Comparison of ENCODE assay signal across 17 cellular contexts in the genomic region with DNA sequence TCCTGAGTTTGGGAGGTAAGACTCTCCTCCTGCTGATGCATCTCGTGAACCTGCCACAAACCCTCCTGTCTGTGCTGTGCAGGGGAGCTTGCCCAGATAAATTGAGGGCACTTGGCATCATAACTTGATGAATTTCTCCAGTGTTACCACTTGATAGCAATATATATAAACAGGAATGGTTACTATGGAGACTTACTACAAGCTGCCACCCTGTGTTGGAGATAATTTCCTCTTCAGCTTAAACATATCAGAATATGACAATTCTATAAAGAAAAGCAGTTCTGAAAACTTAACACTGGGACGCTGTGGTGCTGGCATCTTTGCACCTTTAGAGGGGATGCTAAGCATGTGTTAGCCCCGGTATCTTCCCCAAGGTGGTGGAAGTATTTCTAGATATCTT.
"Had no signal": no experiment of that assay in that cellular context is flagged by ENCODE, and none has a peak within 500 bp of the region (broad histone marks: within the 10 kb centered on the region; RNA-seq: fewer than 3 reads in every experiment).

No MANE protein-coding gene starts in this region.

- H3K4me1 Mint-ChIP-seq: activated CD8-positive, alpha-beta memory T cell treated with anti-CD3 and anti-CD28 coated beads, Interleukin-2, amount 10 ng/mL, durations not matched to agents 7 days and 5 days had no signal

- H3K27me3 Mint-ChIP-seq: activated CD8-positive, alpha-beta memory T cell treated with anti-CD3 and anti-CD28 coated beads, Interleukin-2, amount 10 ng/mL, durations not matched to agents 7 days and 5 days had no signal

- H3K4me1 ChIP-seq: right atrium auricular region had no signal

- H3K27me3 ChIP-seq: gastrocnemius medialis, right atrium auricular region, tibial artery, vagina had no signal

- H3K4me3 Mint-ChIP-seq: activated CD8-positive, alpha-beta memory T cell treated with anti-CD3 and anti-CD28 coated beads, Interleukin-2, amount 10 ng/mL, durations not matched to agents 7 days and 5 days; activated T-cell treated with anti-CD3 and anti-CD28 coated beads, Interleukin-2, amount 50 U/mL, for 4 hours; T-helper 2 cell treated with Interferon-gamma antibody and Interleukin-4, amounts not matched to agents 5 μg/mL and 100 μg/mL, for 36 hours had no signal

- ATAC-seq: activated CD8-positive, alpha-beta memory T cell treated with anti-CD3 and anti-CD28 coated beads, Interleukin-2, amount 10 ng/mL, durations not matched to agents 7 days and 5 days; activated T-cell treated with anti-CD3 and anti-CD28 coated beads, Interleukin-2, amount 50 U/mL, for 4 hours had no signal

- H3K9me3 Mint-ChIP-seq: activated T-cell treated with anti-CD3 and anti-CD28 coated beads, Interleukin-2, amount 50 U/mL, for 4 hours; T-helper 2 cell treated with Interferon-gamma antibody and Interleukin-4, amounts not matched to agents 5 μg/mL and 100 μg/mL, for 36 hours had no signal

- H3K27ac ChIP-seq: coronary artery, left ventricle myocardium inferior, right atrium auricular region, skin epidermis, tibial artery, vagina had no signal

- H3K27ac Mint-ChIP-seq: activated CD8-positive, alpha-beta memory T cell treated with anti-CD3 and anti-CD28 coated beads, Interleukin-2, amount 10 ng/mL, durations not matched to agents 7 days and 5 days had no signal

- H3K4me3 ChIP-seq: coronary artery, gastrocnemius medialis, left ventricle myocardium inferior, right atrium auricular region, skin epidermis, tibial artery, vagina had no signal

- DNase-seq: activated CD4-positive, alpha-beta T cell treated with anti-CD3 and anti-CD28 coated beads, Interleukin-2, amount 50 U/mL, for 4 hours; activated CD4-positive, CD25-positive, alpha-beta regulatory T cell treated with anti-CD3 and anti-CD28 coated beads, Interleukin-2, amount 50 U/mL, for 72 hours; activated CD8-positive, alpha-beta memory T cell treated with anti-CD3 and anti-CD28 coated beads, Interleukin-2, amount 10 ng/mL, durations not matched to agents 7 days and 5 days; activated gamma-delta T cell treated with Interleukin-2 at 50 U/mL for 16 hours; activated T-cell treated with anti-CD3 and anti-CD28 coated beads, Interleukin-2, amount 50 U/mL, for 4 hours; caudate nucleus; effector CD8-positive, alpha-beta T cell; gastrocnemius medialis; islet precursor cell; left ventricle myocardium inferior; mesendoderm; tibial artery had no signal
